In genomic region chr19:9205506-9206113, GRCh38 we compare ENCODE assay signal across 9 cellular contexts. TPM values are rescaled to one million over a fixed set of nuclear protein-coding genes. Genes with fewer than 3 reads are reported as not detected.
DNase-seq lines count a peak whose midpoint lies in the region; ATAC-seq and TF ChIP-seq lines count a peak whose summit lies in the region.
"Had no signal": no experiment of that assay in that cellular context is flagged by ENCODE, and none has a peak within 500 bp of the region (broad histone marks: within the 10 kb centered on the region; RNA-seq: fewer than 3 reads in every experiment).

No MANE protein-coding gene starts in this region.

- peak overlapping the region; percentile 55 for H2AFZ ChIP-seq in hepatocyte

- H3K36me3 Mint-ChIP-seq in T-helper 2 cell treated with Interferon-gamma antibody and Interleukin-4, amounts not matched to agents 5 μg/mL and 100 μg/mL, for 36 hours (ENCODE audit: low read depth): no peaks in the 10 kb centered on the region

- no peaks in the 10 kb centered on the region for H3K9me3 ChIP-seq in hepatocyte (ENCODE audit: low read depth)
- H3K9me3 ChIP-seq in gastrocnemius medialis: no peaks in the 10 kb centered on the region

- TF ChIP-seq POLR2A in gastrocnemius medialis (IDR thresholded peaks at IDR 0.05): no peak

- no peak overlapping the region for H3K27ac ChIP-seq in hepatocyte
- H3K27ac ChIP-seq in gastrocnemius medialis: no peak overlapping the region

- H3K79me2 ChIP-seq in hepatocyte: no peaks in the 10 kb centered on the region

- 39% methylated on average over 13 of the region's 13 CpGs for WGBS in hepatocyte (ENCODE audit: low lambda C conversion rate, missing lambda C conversion rate)

- in situ Hi-C loops in G401 (cut with HindIII; ENCODE audit: low sequenced_read_pairs): no loop called here
- in situ Hi-C loops in gastrocnemius medialis (cut with MboI; ENCODE audit: low sequenced_read_pairs in 4 of 4): loop anchor here in 3 of 4 donors (10.0 to 25.0 kb wide), 2 partner anchors 582 to 589 kb away; no protein-coding TSS in a partner anchor

- no peak overlapping the region for H3K27ac Mint-ChIP-seq in T-helper 2 cell treated with Interferon-gamma antibody and Interleukin-4, amounts not matched to agents 5 μg/mL and 100 μg/mL, for 36 hours

- H3K9me3 Mint-ChIP-seq in T-helper 2 cell treated with Interferon-gamma antibody and Interleukin-4, amounts not matched to agents 5 μg/mL and 100 μg/mL, for 36 hours: no peaks in the 10 kb centered on the region

- H3K4me3 ChIP-seq in hepatocyte (no peak overlapping the region), gastrocnemius medialis (peak overlapping the region; percentile 18 to 38 (median 35))

- H3K4me1 ChIP-seq in hepatocyte (ENCODE audit: insufficient read depth) (no peaks in the 10 kb centered on the region), gastrocnemius medialis (no peaks in the 10 kb centered on the region)

- peak; percentile 92 for TF ChIP-seq CTCF in hepatocyte (IDR thresholded peaks at IDR 0.05; ENCODE audit: poor library complexity)
- peak; percentile 41 to 83 (median 63) for TF ChIP-seq CTCF in gastrocnemius medialis (IDR thresholded peaks at IDR 0.05 in 4 of 5, conservative IDR thresholded peaks at IDR 0.05 in 1 of 5)

- peak overlapping the region; percentile 63 for H3K4me2 ChIP-seq in hepatocyte

- peak overlapping the region; percentile 62 for H3K4me3 Mint-ChIP-seq in T-helper 2 cell treated with Interferon-gamma antibody and Interleukin-4, amounts not matched to agents 5 μg/mL and 100 μg/mL, for 36 hours

- no peaks in the 10 kb centered on the region for H3K27me3 Mint-ChIP-seq in T-helper 2 cell treated with Interferon-gamma antibody and Interleukin-4, amounts not matched to agents 5 μg/mL and 100 μg/mL, for 36 hours (ENCODE audit: low read depth)

- H3K27me3 ChIP-seq in hepatocyte (no peaks in the 10 kb centered on the region), gastrocnemius medialis (peaks cover 0 to 2% (median 0%) of the 10 kb centered on the region in 3 donors)

- intact Hi-C loops in gastrocnemius medialis (cut with DNase I; ENCODE audit: low total_unique reads): loop anchor here (1.0 kb wide), 1 partner anchor 591 kb away; no protein-coding TSS in a partner anchor

- ATAC-seq in gastrocnemius medialis (no peak), HG02763 (IDR thresholded peaks at IDR 0.05; ENCODE audit: unreplicated experiment) (no peak), GM19351 (IDR thresholded peaks at IDR 0.05; ENCODE audit: unreplicated experiment) (no peak)

- H4K20me1 ChIP-seq in hepatocyte (ENCODE audit: insufficient read depth, poor library complexity, severe bottlenecking): no peaks in the 10 kb centered on the region

- H3K36me3 ChIP-seq in hepatocyte (replicated peaks; ENCODE audit: insufficient read depth, low read depth) (no peaks in the 10 kb centered on the region), gastrocnemius medialis (no peaks in the 10 kb centered on the region)

- peaks cover 5% of the 10 kb centered on the region for H3K4me1 Mint-ChIP-seq in T-helper 2 cell treated with Interferon-gamma antibody and Interleukin-4, amounts not matched to agents 5 μg/mL and 100 μg/mL, for 36 hours (ENCODE audit: low read depth)

- no peaks in the 10 kb centered on the region for H3K9me2 ChIP-seq in hepatocyte (replicated peaks; ENCODE audit: insufficient read depth)

- DNase-seq in G401 (ENCODE audit: low spot score) (peak; percentile 76), MV-4-11 (lab: John Stamatoyannopoulos, UW) (peak; percentile 60), anterior cingulate cortex (lab: John Stamatoyannopoulos, UW) (peak in 48 of 58 donors; percentile 0 to 67 (median 20)), hepatocyte (ENCODE audit: low spot score) (peak; percentile 79), gastrocnemius medialis (peak; percentile 10 to 42)
- peak; percentile 44 for DNase-seq in T-helper 2 cell treated with Interferon-gamma antibody and Interleukin-4, amounts not matched to agents 5 μg/mL and 100 μg/mL, for 36 hours (ENCODE audit: low spot score)

RNA-seq across cellular contexts. Expression of gene OR7D4, which starts 13.8 kb away (rescaled TPM):
- not detected in 2 replicates for total RNA-seq in G401 (2014; rRNA removed; shearing (Covaris generic))
- not detected in 2 replicates for total RNA-seq in hepatocyte
- not detected in 2 replicates for polyA plus RNA-seq in hepatocyte
- not detected for total RNA-seq in gastrocnemius medialis
- total RNA-seq: pulmonary artery endothelial cell had no signal

RNA-seq across cellular contexts. Expression of gene OR7D2, which starts 26.8 kb away (rescaled TPM):
- total RNA-seq in G401 (2014; rRNA removed; shearing (Covaris generic)): not detected in 2 replicates
- total RNA-seq in hepatocyte: 0.57 and 0.80 TPM in 2 replicates
- 0.17 and 0.34 TPM in 2 replicates for polyA plus RNA-seq in hepatocyte
- under 1 TPM in 2 of 4 donors, not detected in 2; 0.13 to 0.19 TPM for total RNA-seq in gastrocnemius medialis
- total RNA-seq: pulmonary artery endothelial cell had no signal

RNA-seq across cellular contexts. Expression of gene OR7E24, which starts 45.1 kb away (rescaled TPM):
- total RNA-seq in G401 (2014; rRNA removed; shearing (Covaris generic)): not detected in 2 replicates
- not detected in 2 replicates for total RNA-seq in hepatocyte
- polyA plus RNA-seq in hepatocyte: not detected in 2 replicates
- not detected for total RNA-seq in gastrocnemius medialis
- total RNA-seq: pulmonary artery endothelial cell had no signal

Comparison
In these comparisons a context has a peak if more than half of its experiments do, and no peak if none do; other contexts are left out.
1. DNase-seq: peak in every context shown above with its lines; median percentile 79 in hepatocyte; 76 in G401; 60 in MV-4-11; 44 in T-helper 2 cell treated with Interferon-gamma antibody and Interleukin-4, amounts not matched to agents 5 μg/mL and 100 μg/mL, for 36 hours; 26 in gastrocnemius medialis; 20 in anterior cingulate cortex.